In genomic region chr2:240818543-240819403, GRCh38 we compare ENCODE assay signal across 9 cellular contexts. TPM values are rescaled to one million over a fixed set of nuclear protein-coding genes. Genes with fewer than 3 reads are reported as not detected.
DNase-seq lines count a peak whose midpoint lies in the region; ATAC-seq and TF ChIP-seq lines count a peak whose summit lies in the region.
"Had no signal": no experiment of that assay in that cellular context is flagged by ENCODE, and none has a peak within 500 bp of the region (broad histone marks: within the 10 kb centered on the region; RNA-seq: fewer than 3 reads in every experiment).

No MANE protein-coding gene starts in this region.

- ATAC-seq in mucosa of descending colon (peak; percentile 16), GM18517 (IDR thresholded peaks at IDR 0.05; ENCODE audit: unreplicated experiment) (no peak)

- intact Hi-C loops in A673 (cut with micrococcal nuclease; ENCODE audit: unreplicated experiment) (no loop called here), mucosa of descending colon (cut with DNase I, micrococcal nuclease) (no loop called here)

- peak overlapping the region; percentile 84 for H3K9ac ChIP-seq in HUES6 (ENCODE audit: low read length)

- H3K27ac ChIP-seq in A673 (ENCODE audit: low read depth, low read length, poor library complexity, severe bottlenecking), result peak overlapping the region; percentile 78
- peak overlapping the region; percentile 4; the same call in 1 of the 2 replicates for H3K27ac ChIP-seq in HUES6 (ENCODE audit: low read depth, low read length)
- peak overlapping the region; percentile 75 for H3K27ac ChIP-seq in cingulate gyrus (ENCODE audit: low read depth, low read length)

- CTCF ChIA-PET in A673 (lab: Charles Lee), result no interaction called here

- peaks cover 16% of the 10 kb centered on the region for H3K4me1 ChIP-seq in A673 (ENCODE audit: insufficient read depth, low read length, poor library complexity, severe bottlenecking)
- H3K4me1 ChIP-seq in HUES6 (ENCODE audit: control insufficient read depth, insufficient read depth, low read length), result peaks cover 7% of the 10 kb centered on the region
- H3K4me1 ChIP-seq in mucosa of descending colon (ENCODE audit: low read depth), result peaks cover 10% of the 10 kb centered on the region

- DNase-seq in A673 (ENCODE audit: low spot score), result peak; percentile 50
- no peak for DNase-seq in mucosa of descending colon
- DNase-seq in HuH-7 (ENCODE audit: low spot score), result no peak
- no peak for DNase-seq in effector CD4-positive, alpha-beta T cell
- DNase-seq in hepatic stellate cell (ENCODE audit: low spot score), result no peak

- BruUV-seq in A673 (replicated peaks; lab: Mats Ljungman, UMichigan), result no TSS peak

- TF ChIP-seq CTCF in A673 (conservative IDR thresholded peaks at IDR 0.05; ENCODE audit: low read depth, low read length) (no peak), mucosa of descending colon (IDR thresholded peaks at IDR 0.05) (no peak)

- POLR2A ChIA-PET in A673 (lab: Charles Lee; ENCODE audit: low non-redundant PET), result no interaction called here

- H3K36me3 ChIP-seq in A673 (ENCODE audit: insufficient read depth, low read length, poor library complexity, severe bottlenecking) (no peaks in the 10 kb centered on the region), HUES6 (ENCODE audit: control insufficient read depth, insufficient read depth, low read length) (peaks cover 10% of the 10 kb centered on the region), mucosa of descending colon (ENCODE audit: low read depth) (no peaks in the 10 kb centered on the region)

- H3K4me3 ChIP-seq in A673 (ENCODE audit: low read depth, low read length, poor library complexity, severe bottlenecking), result peak overlapping the region; percentile 86
- H3K4me3 ChIP-seq in HUES6 (ENCODE audit: low read depth, low read length), result peak overlapping the region; percentile 80
- no peak overlapping the region for H3K4me3 ChIP-seq in mucosa of descending colon

- H3K9me3 ChIP-seq in A673 (ENCODE audit: low read depth, low read length, poor library complexity, severe bottlenecking) (peaks cover 9% of the 10 kb centered on the region), HUES6 (ENCODE audit: control insufficient read depth, insufficient read depth, low read depth, low read length) (0 out of 2 replicates have a peak, but pooled peaks cover 3% of the 10 kb centered on the region), mucosa of descending colon (no peaks in the 10 kb centered on the region)

- peaks cover 14% of the 10 kb centered on the region for H3K27me3 ChIP-seq in A673 (replicated peaks; ENCODE audit: insufficient read depth, low read depth, low read length, poor library complexity)
- H3K27me3 ChIP-seq in HUES6 (ENCODE audit: control insufficient read depth, insufficient read depth, low read length), result peaks cover 55% of the 10 kb centered on the region

RNA-seq across cellular contexts. Expression of gene KIF1A, which starts 1.2 kb away (rescaled TPM):
- total RNA-seq in A673 (2021) (301 and 330 TPM in 2 replicates), mucosa of descending colon (10 to 100 TPM in 1 of 3 donors, 1 to 10 TPM in 2; 1.5 to 17.2 (median 1.9) TPM)

RNA-seq across cellular contexts. Expression of gene AGXT, which starts 49.9 kb away (rescaled TPM):
- total RNA-seq in A673 (2021), result not detected in 2 replicates
- total RNA-seq in mucosa of descending colon, result 1 to 10 TPM in 2 of 3 donors, under 1 TPM in 1; 0.22 to 4.1 (median 1.0) TPM
- total RNA-seq: T-helper 1 cell treated with Interleukin-12 subunit alpha and Interleukin-12 subunit beta and Interleukin-4 antibody, amounts not matched to agents 30 ng/mL and 1 ng/mL, for 36 hours had no signal

Comparison
In these comparisons a context has a peak if more than half of its experiments do, and no peak if none do; other contexts are left out.
1. H3K27ac ChIP-seq: peak in every context shown above with its lines; median percentile 78 in A673; 75 in cingulate gyrus; 4 in HUES6.
2. RNA of gene KIF1A, which starts 1.2 kb away (total RNA-seq): 301 to 330 TPM in A673; 1.5 to 17.2 TPM in mucosa of descending colon; every median in the first group is over 10 times any median in the second.